In the genomic region with DNA sequence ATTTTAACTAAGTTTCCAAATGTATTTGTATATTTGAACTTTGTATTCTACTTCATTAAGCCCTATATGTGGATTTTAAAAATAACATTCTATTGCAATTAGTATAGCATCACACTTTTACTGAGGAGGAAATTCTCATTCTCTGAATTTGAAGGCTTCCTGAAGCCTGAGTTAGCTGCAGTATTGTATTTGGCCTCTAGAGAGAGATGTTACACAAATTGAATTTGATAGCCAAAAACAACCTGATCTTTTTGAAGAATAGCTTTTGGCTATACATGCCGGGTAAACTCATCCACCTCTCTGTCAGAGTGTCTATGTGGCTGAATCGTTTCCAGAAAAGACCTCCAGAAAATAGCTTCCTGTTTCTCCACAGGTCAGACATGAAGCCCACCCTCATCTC, we compare ENCODE assay signal across 9 cellular contexts.
A peak's percentile ranks its signal among the peaks of the same experiment; 100 is the strongest.
DNase-seq lines count a peak whose midpoint lies in the region; ATAC-seq, FAIRE-seq and TF ChIP-seq lines count a peak whose summit lies in the region.
"Had no signal": no experiment of that assay in that cellular context is flagged by ENCODE, and none has a peak within 500 bp of the region (broad histone marks: within the 10 kb centered on the region; RNA-seq: fewer than 3 reads in every experiment).

No MANE protein-coding gene starts in this region.

- H3K79me2 ChIP-seq in HCT116 (ENCODE audit: insufficient read depth, low read length) = no peaks in the 10 kb centered on the region
- H3K79me2 ChIP-seq: parathyroid adenoma had no signal

- POLR2A ChIA-PET in HCT116 (lab: Charles Lee) = no interaction called here
- POLR2A ChIA-PET in activated CD8-positive, alpha-beta T cell treated with anti-CD3 and anti-CD28 coated beads for 36 hours (lab: Charles Lee) = interaction anchor here (0.9 to 5.0 kb wide), 7 partner anchors 76 to 566 kb away, joined by 3 to 21 read pairs (median 3); no protein-coding TSS in a partner anchor

- RAD21 ChIA-PET in HCT116 (lab: Charles Lee; ENCODE audit: low non-redundant PET in 1 of 2, low total read pairs in 2 of 2, uncharacterized antibody in 2 of 2, unreplicated experiment in 2 of 2) = no interaction called here

- FAIRE-seq in kidney (lab: Jason Lieb, UNC) = no peak

- DNase-seq in HCT116 (ENCODE audit: low read depth, low spot score) = no peak
- DNase-seq in activated CD8-positive, alpha-beta T cell treated with anti-CD3 and anti-CD28 coated beads for 36 hours = no peak
- no peak for DNase-seq in kidney
- no peak for DNase-seq in ureter (ENCODE audit: low spot score)
- DNase-seq in UCSD-AML1 (lab: John Stamatoyannopoulos, UW; ENCODE audit: unreplicated experiment) = no peak
- no peak for DNase-seq in central memory CD4-positive, alpha-beta T cell

- H3K9ac ChIP-seq in HCT116 (ENCODE audit: low read length) (no peak overlapping the region), kidney (ENCODE audit: low read length in 2 of 2) (no peak overlapping the region)
- H3K9ac ChIP-seq: parathyroid adenoma had no signal

- TF ChIP-seq CTCF in C4-2B (conservative IDR thresholded peaks at IDR 0.05) (peak; percentile 53), HCT116 (IDR thresholded peaks at IDR 0.05 in 2 of 3, conservative IDR thresholded peaks at IDR 0.05 in 1 of 3; ENCODE audit: borderline replicate concordance in 1 of 3, insufficient read depth in 1 of 3, low read depth in 2 of 3, low read length in 2 of 3) (peak in 2 of 3 experiments; percentile 49 to 52; a peak in 4 of 6 replicates), kidney (IDR thresholded peaks at IDR 0.05; ENCODE audit: borderline replicate concordance, extremely low read depth, insufficient read depth) (peak; percentile 5)
- TF ChIP-seq CTCF in activated CD8-positive, alpha-beta T cell treated with anti-CD3 and anti-CD28 coated beads for 36 hours (IDR thresholded peaks at IDR 0.05) = peak; percentile 54

- peak overlapping the region; percentile 68 for H3K27ac Mint-ChIP-seq in activated CD8-positive, alpha-beta T cell treated with anti-CD3 and anti-CD28 coated beads for 36 hours

- no peak for TF ChIP-seq RAD21 in HCT116 (IDR thresholded peaks at IDR 0.05; ENCODE audit: low read depth)

- H3K9me3 ChIP-seq in HCT116 (ENCODE audit: control insufficient read depth in 1 of 2, insufficient read depth in 1 of 2, low read depth in 1 of 2, low read length in 2 of 2) (no peaks in the 10 kb centered on the region), kidney (ENCODE audit: control insufficient read depth in 1 of 2, low read length in 2 of 2) (no peaks in the 10 kb centered on the region)

- H3K9me2 ChIP-seq in HCT116 (ENCODE audit: insufficient read depth) = no peaks in the 10 kb centered on the region

- peaks cover 21% of the 10 kb centered on the region; the same call in 1 of the 2 replicates for H3K27me3 ChIP-seq in HCT116 (ENCODE audit: insufficient read depth, low read length)

- no peak overlapping the region for H2AFZ ChIP-seq in HCT116 (ENCODE audit: low read depth, low read length, poor library complexity, severe bottlenecking)
- H2AFZ ChIP-seq: parathyroid adenoma had no signal

- H3K4me2 ChIP-seq in HCT116 (ENCODE audit: low read length) = no peak overlapping the region

- H3K27me3 Mint-ChIP-seq in activated CD8-positive, alpha-beta T cell treated with anti-CD3 and anti-CD28 coated beads for 36 hours = peaks cover 1% of the 10 kb centered on the region

- no peak for TF ChIP-seq POLR2A in HCT116 (IDR thresholded peaks at IDR 0.05; ENCODE audit: borderline replicate concordance, extremely low read depth, insufficient read depth, insufficient read length)

- H3K4me3 ChIP-seq in HCT116 (replicated peaks in 1 of 2; ENCODE audit: low read depth in 1 of 2, low read length in 2 of 2) (no peak overlapping the region), kidney (ENCODE audit: low read length in 2 of 2) (no peak overlapping the region)

- H3K36me3 Mint-ChIP-seq in activated CD8-positive, alpha-beta T cell treated with anti-CD3 and anti-CD28 coated beads for 36 hours (ENCODE audit: low read depth) = peaks cover 2% of the 10 kb centered on the region

- peak overlapping the region; percentile 68 for H3K4me3 Mint-ChIP-seq in activated CD8-positive, alpha-beta T cell treated with anti-CD3 and anti-CD28 coated beads for 36 hours

- H3K4me1 ChIP-seq in HCT116 (ENCODE audit: control insufficient read depth in 1 of 2, insufficient read depth in 2 of 2, low read length in 2 of 2) (no peaks in the 10 kb centered on the region), kidney (ENCODE audit: control insufficient read depth in 1 of 2, insufficient read depth in 1 of 2, low read depth in 1 of 2, low read length in 2 of 2) (no peaks in the 10 kb centered on the region)
- H3K4me1 ChIP-seq: parathyroid adenoma had no signal

- H3K36me3 ChIP-seq in HCT116 (ENCODE audit: control insufficient read depth in 1 of 2, insufficient read depth in 2 of 2, low read length in 2 of 2) (no peaks in the 10 kb centered on the region), kidney (ENCODE audit: control insufficient read depth in 1 of 2, insufficient read depth in 2 of 2, low read length in 2 of 2) (no peaks in the 10 kb centered on the region)

- CTCF ChIA-PET in HCT116 (lab: Charles Lee) = interaction anchor here (1.0 to 5.7 kb wide), 8 partner anchors 8 to 122 kb away, joined by 3 to 100 read pairs (median 3); no protein-coding TSS in a partner anchor
- CTCF ChIA-PET in activated CD8-positive, alpha-beta T cell treated with anti-CD3 and anti-CD28 coated beads for 36 hours (lab: Charles Lee) = interaction anchor here (0.6 to 7.1 kb wide), 25 partner anchors 8 to 1451 kb away, joined by 3 to 91 read pairs (median 4); no protein-coding TSS in a partner anchor

- intact Hi-C loops in HCT116 (cut with micrococcal nuclease) (no loop called here), kidney (cut with DNase I) (no loop called here)
- intact Hi-C loops in activated CD8-positive, alpha-beta T cell treated with anti-CD3 and anti-CD28 coated beads for 36 hours (cut with micrococcal nuclease) = loop anchor here (5.0 kb wide), 1 partner anchor 557 kb away; no protein-coding TSS in a partner anchor

- H4K20me1 ChIP-seq in HCT116 (ENCODE audit: insufficient read depth) = no peaks in the 10 kb centered on the region

- BruUV-seq in HCT116 (replicated peaks; lab: Mats Ljungman, UMichigan) = no TSS peak

- H3K27ac ChIP-seq in C4-2B = no peak overlapping the region
- H3K27ac ChIP-seq in HCT116 (ENCODE audit: low read depth, low read length) = no peak overlapping the region
- H3K27ac ChIP-seq in kidney (ENCODE audit: low read depth in 2 of 2, low read length in 2 of 2) = no peak overlapping the region
- H3K27ac ChIP-seq: parathyroid adenoma had no signal

- H3K9me3 Mint-ChIP-seq in activated CD8-positive, alpha-beta T cell treated with anti-CD3 and anti-CD28 coated beads for 36 hours = no peaks in the 10 kb centered on the region

- H3K4me1 Mint-ChIP-seq in activated CD8-positive, alpha-beta T cell treated with anti-CD3 and anti-CD28 coated beads for 36 hours (ENCODE audit: low read depth) = peaks cover 29% of the 10 kb centered on the region

- peak; percentile 54 for ATAC-seq in HCT116
- peak; percentile 52 for ATAC-seq in activated CD8-positive, alpha-beta T cell treated with anti-CD3 and anti-CD28 coated beads for 36 hours
- no peak for ATAC-seq in HG03521 (IDR thresholded peaks at IDR 0.05; ENCODE audit: unreplicated experiment)

TF ChIP-seq in HCT116, 20 proteins besides CTCF, POLR2A, EP300 and RAD21 (continues in another document):
- no peak for TF ChIP-seq SRF (IDR thresholded peaks at IDR 0.05; ENCODE audit: low read depth)
- TF ChIP-seq, protein P1, sequence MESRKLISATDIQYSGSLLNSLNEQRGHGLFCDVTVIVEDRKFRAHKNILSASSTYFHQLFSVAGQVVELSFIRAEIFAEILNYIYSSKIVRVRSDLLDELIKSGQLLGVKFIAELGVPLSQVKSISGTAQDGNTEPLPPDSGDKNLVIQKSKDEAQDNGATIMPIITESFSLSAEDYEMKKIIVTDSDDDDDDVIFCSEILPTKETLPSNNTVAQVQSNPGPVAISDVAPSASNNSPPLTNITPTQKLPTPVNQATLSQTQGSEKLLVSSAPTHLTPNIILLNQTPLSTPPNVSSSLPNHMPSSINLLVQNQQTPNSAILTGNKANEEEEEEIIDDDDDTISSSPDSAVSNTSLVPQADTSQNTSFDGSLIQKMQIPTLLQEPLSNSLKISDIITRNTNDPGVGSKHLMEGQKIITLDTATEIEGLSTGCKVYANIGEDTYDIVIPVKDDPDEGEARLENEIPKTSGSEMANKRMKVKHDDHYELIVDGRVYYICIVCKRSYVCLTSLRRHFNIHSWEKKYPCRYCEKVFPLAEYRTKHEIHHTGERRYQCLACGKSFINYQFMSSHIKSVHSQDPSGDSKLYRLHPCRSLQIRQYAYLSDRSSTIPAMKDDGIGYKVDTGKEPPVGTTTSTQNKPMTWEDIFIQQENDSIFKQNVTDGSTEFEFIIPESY (IDR thresholded peaks at IDR 0.05; ENCODE audit: extremely low read depth, insufficient replicate concordance, low read length) = no peak
- no peak for TF ChIP-seq EGR1 (IDR thresholded peaks at IDR 0.05; ENCODE audit: low read depth)
- TF ChIP-seq JUND (IDR thresholded peaks at IDR 0.05) = no peak
- TF ChIP-seq, protein P2, sequence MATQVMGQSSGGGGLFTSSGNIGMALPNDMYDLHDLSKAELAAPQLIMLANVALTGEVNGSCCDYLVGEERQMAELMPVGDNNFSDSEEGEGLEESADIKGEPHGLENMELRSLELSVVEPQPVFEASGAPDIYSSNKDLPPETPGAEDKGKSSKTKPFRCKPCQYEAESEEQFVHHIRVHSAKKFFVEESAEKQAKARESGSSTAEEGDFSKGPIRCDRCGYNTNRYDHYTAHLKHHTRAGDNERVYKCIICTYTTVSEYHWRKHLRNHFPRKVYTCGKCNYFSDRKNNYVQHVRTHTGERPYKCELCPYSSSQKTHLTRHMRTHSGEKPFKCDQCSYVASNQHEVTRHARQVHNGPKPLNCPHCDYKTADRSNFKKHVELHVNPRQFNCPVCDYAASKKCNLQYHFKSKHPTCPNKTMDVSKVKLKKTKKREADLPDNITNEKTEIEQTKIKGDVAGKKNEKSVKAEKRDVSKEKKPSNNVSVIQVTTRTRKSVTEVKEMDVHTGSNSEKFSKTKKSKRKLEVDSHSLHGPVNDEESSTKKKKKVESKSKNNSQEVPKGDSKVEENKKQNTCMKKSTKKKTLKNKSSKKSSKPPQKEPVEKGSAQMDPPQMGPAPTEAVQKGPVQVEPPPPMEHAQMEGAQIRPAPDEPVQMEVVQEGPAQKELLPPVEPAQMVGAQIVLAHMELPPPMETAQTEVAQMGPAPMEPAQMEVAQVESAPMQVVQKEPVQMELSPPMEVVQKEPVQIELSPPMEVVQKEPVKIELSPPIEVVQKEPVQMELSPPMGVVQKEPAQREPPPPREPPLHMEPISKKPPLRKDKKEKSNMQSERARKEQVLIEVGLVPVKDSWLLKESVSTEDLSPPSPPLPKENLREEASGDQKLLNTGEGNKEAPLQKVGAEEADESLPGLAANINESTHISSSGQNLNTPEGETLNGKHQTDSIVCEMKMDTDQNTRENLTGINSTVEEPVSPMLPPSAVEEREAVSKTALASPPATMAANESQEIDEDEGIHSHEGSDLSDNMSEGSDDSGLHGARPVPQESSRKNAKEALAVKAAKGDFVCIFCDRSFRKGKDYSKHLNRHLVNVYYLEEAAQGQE (IDR thresholded peaks at IDR 0.05; ENCODE audit: low read depth) = no peak
- TF ChIP-seq ZFX (IDR thresholded peaks at IDR 0.05) = no peak
